14 cellular contexts compared by ENCODE assay signal in genomic region chr17:40243756-40244155, GRCh38.
"Had no signal": no experiment of that assay in that cellular context is flagged by ENCODE, and none has a peak within 500 bp of the region (broad histone marks: within the 10 kb centered on the region; RNA-seq: fewer than 3 reads in every experiment).

No MANE protein-coding gene starts in this region.

- H3K27me3 Mint-ChIP-seq: activated B cell treated with CpG ODN at 0.5 μM for 24 hours; activated CD4-positive, alpha-beta T cell treated with anti-CD3 and anti-CD28 coated beads, Interleukin-2, amount 10 ng/mL, durations not matched to agents 24 days and 14 days; central memory CD8-positive, alpha-beta T cell; dendritic cell treated with granulocyte-macrophage colony-stimulating factor and Interleukin-4, amounts not matched to agents 40 ng/mL and 50 ng/mL, for 4 days had no signal

- DNase-seq: activated B cell treated with CpG ODN at 0.5 μM for 24 hours; activated CD4-positive, alpha-beta T cell treated with anti-CD3 and anti-CD28 coated beads, Interleukin-2, amount 10 ng/mL, durations not matched to agents 24 days and 14 days; activated naive CD4-positive, alpha-beta T cell; body of pancreas; foreskin keratinocyte; heart left ventricle; psoas muscle; right lobe of liver; stimulated activated naive CD8-positive, alpha-beta T cell treated with anti-CD3 and anti-CD28 coated beads, Interleukin-15, Interleukin-2, amounts not matched to agents 100 U/mL and 50 U/mL, for 24 hours; testis had no signal

- H3K27ac ChIP-seq: body of pancreas, foreskin keratinocyte, heart left ventricle, psoas muscle, right lobe of liver, testis had no signal

- H3K4me3 Mint-ChIP-seq: activated B cell treated with CpG ODN at 0.5 μM for 24 hours; activated CD4-positive, alpha-beta T cell treated with anti-CD3 and anti-CD28 coated beads, Interleukin-2, amount 10 ng/mL, durations not matched to agents 24 days and 14 days; activated T-helper 1 cell treated with anti-CD3 and anti-CD28 coated beads, Interleukin-12 subunit alpha, Interleukin-12 subunit beta, Interleukin-2, Interleukin-4 antibody, amounts not matched to agents 30 ng/mL and 10 ng/mL and 1 ng/mL, durations not matched to agents 14 hours and 24 hours and 36 hours; central memory CD8-positive, alpha-beta T cell; dendritic cell treated with granulocyte-macrophage colony-stimulating factor and Interleukin-4, amounts not matched to agents 40 ng/mL and 50 ng/mL, for 4 days; nephron had no signal

- H3K27me3 ChIP-seq: body of pancreas, foreskin keratinocyte, heart left ventricle, right lobe of liver, testis had no signal

- H3K27ac Mint-ChIP-seq: activated CD4-positive, alpha-beta T cell treated with anti-CD3 and anti-CD28 coated beads, Interleukin-2, amount 10 ng/mL, durations not matched to agents 24 days and 14 days; activated T-helper 1 cell treated with anti-CD3 and anti-CD28 coated beads, Interleukin-12 subunit alpha, Interleukin-12 subunit beta, Interleukin-2, Interleukin-4 antibody, amounts not matched to agents 30 ng/mL and 10 ng/mL and 1 ng/mL, durations not matched to agents 14 hours and 24 hours and 36 hours; dendritic cell treated with granulocyte-macrophage colony-stimulating factor and Interleukin-4, amounts not matched to agents 40 ng/mL and 50 ng/mL, for 4 days; nephron had no signal

- H3K4me1 ChIP-seq: psoas muscle, right lobe of liver, testis had no signal

- H3K9me3 ChIP-seq: body of pancreas, heart left ventricle, psoas muscle, right lobe of liver, testis had no signal

- H3K36me3 ChIP-seq: right lobe of liver had no signal

- ATAC-seq: body of pancreas; foreskin keratinocyte; heart left ventricle; psoas muscle; right lobe of liver; stimulated activated naive CD8-positive, alpha-beta T cell treated with anti-CD3 and anti-CD28 coated beads, Interleukin-15, Interleukin-2, amounts not matched to agents 100 U/mL and 50 U/mL, for 24 hours had no signal

- H3K4me3 ChIP-seq: body of pancreas, heart left ventricle, psoas muscle, right lobe of liver, testis had no signal
